In genomic region chr19:12777217-12778019, GRCh38 we compare ENCODE assay signal across 8 cellular contexts. TPM values are rescaled to one million over a fixed set of nuclear protein-coding genes. Genes with fewer than 3 reads are reported as not detected.
DNase-seq lines count a peak whose midpoint lies in the region; ATAC-seq and TF ChIP-seq lines count a peak whose summit lies in the region.

No MANE protein-coding gene starts in this region.

- peaks cover 0 to 2% (median 0%) of the 10 kb centered on the region in 3 donors for H3K36me3 Mint-ChIP-seq in naive thymus-derived CD8-positive, alpha-beta T cell
- no peaks in the 10 kb centered on the region for H3K36me3 Mint-ChIP-seq in stimulated activated naive CD8-positive, alpha-beta T cell treated with anti-CD3 and anti-CD28 coated beads, Interleukin-15, Interleukin-2, amounts not matched to agents 100 ng/mL and 50 ng/mL, for 24 hours (ENCODE audit: low read depth)

- H3K4me3 Mint-ChIP-seq in naive thymus-derived CD8-positive, alpha-beta T cell = peak overlapping the region; percentile 79 to 88 (median 84)
- H3K4me3 Mint-ChIP-seq in stimulated activated naive CD8-positive, alpha-beta T cell treated with anti-CD3 and anti-CD28 coated beads, Interleukin-15, Interleukin-2, amounts not matched to agents 100 ng/mL and 50 ng/mL, for 24 hours = peak overlapping the region; percentile 89

- H3K36me3 ChIP-seq in Peyer's patch = peaks cover 0 to 3% (median 0%) of the 10 kb centered on the region in 3 donors

- H3K4me1 ChIP-seq in Peyer's patch = peaks cover 0 to 44% (median 12%) of the 10 kb centered on the region in 4 donors

- TF ChIP-seq RAD21 in Ishikawa (IDR thresholded peaks at IDR 0.05; ENCODE audit: low read depth) = peak; percentile 84

- H3K27me3 Mint-ChIP-seq in naive thymus-derived CD8-positive, alpha-beta T cell = no peaks in the 10 kb centered on the region
- H3K27me3 Mint-ChIP-seq in stimulated activated naive CD8-positive, alpha-beta T cell treated with anti-CD3 and anti-CD28 coated beads, Interleukin-15, Interleukin-2, amounts not matched to agents 100 ng/mL and 50 ng/mL, for 24 hours = no peaks in the 10 kb centered on the region

- no peaks in the 10 kb centered on the region for H3K9me3 ChIP-seq in Peyer's patch

- no peaks in the 10 kb centered on the region for H3K9me3 Mint-ChIP-seq in naive thymus-derived CD8-positive, alpha-beta T cell
- H3K9me3 Mint-ChIP-seq in stimulated activated naive CD8-positive, alpha-beta T cell treated with anti-CD3 and anti-CD28 coated beads, Interleukin-15, Interleukin-2, amounts not matched to agents 100 ng/mL and 50 ng/mL, for 24 hours = no peaks in the 10 kb centered on the region

- peak in 1 of 2 donors; percentile 8 for TF ChIP-seq POLR2A in Peyer's patch (IDR thresholded peaks at IDR 0.05)

- H3K4me3 ChIP-seq in Peyer's patch (peak overlapping the region; percentile 56 to 82 (median 64)), fibroblast of pulmonary artery (replicated peaks; ENCODE audit: low read depth, low read length) (peak overlapping the region; percentile 78)

- DNase-seq in GF-D8 (lab: John Stamatoyannopoulos, UW) (peak; percentile 14), Peyer's patch (peak; percentile 86 to 90 (median 86)), fibroblast of pulmonary artery (ENCODE audit: low read depth) (peak; percentile 80)
- DNase-seq in activated T-helper 9 cell treated with anti-CD3 and anti-CD28 coated beads, Interleukin-2, amount 50 U/mL, for 16 hours (ENCODE audit: low read depth) = peak; percentile 79
- DNase-seq in naive thymus-derived CD8-positive, alpha-beta T cell = peak; percentile 66 to 90 (median 82)

- POLR2A ChIA-PET in naive thymus-derived CD8-positive, alpha-beta T cell (lab: Charles Lee) = interaction anchor here (0.8 to 20.9 kb wide), 9 partner anchors 11 to 113 kb away, joined by 3 to 1021 read pairs (median 4); partner anchors contain the start of genes DHPS, GCDH, GET3 and JUNB

- H3K4me1 Mint-ChIP-seq in naive thymus-derived CD8-positive, alpha-beta T cell = peaks cover 21 to 49% (median 36%) of the 10 kb centered on the region in 4 donors
- H3K4me1 Mint-ChIP-seq in stimulated activated naive CD8-positive, alpha-beta T cell treated with anti-CD3 and anti-CD28 coated beads, Interleukin-15, Interleukin-2, amounts not matched to agents 100 ng/mL and 50 ng/mL, for 24 hours (ENCODE audit: low read depth) = peaks cover 43% of the 10 kb centered on the region

- no peaks in the 10 kb centered on the region for H3K27me3 ChIP-seq in Peyer's patch

- TF ChIP-seq EP300 in Ishikawa (IDR thresholded peaks at IDR 0.05; ENCODE audit: borderline replicate concordance) = 0 out of 2 replicates have a peak, but pooled peaks have one; percentile 38

- H3K27ac Mint-ChIP-seq in naive thymus-derived CD8-positive, alpha-beta T cell = peak overlapping the region; percentile 72 to 97 (median 93)
- H3K27ac Mint-ChIP-seq in stimulated activated naive CD8-positive, alpha-beta T cell treated with anti-CD3 and anti-CD28 coated beads, Interleukin-15, Interleukin-2, amounts not matched to agents 100 ng/mL and 50 ng/mL, for 24 hours = peak overlapping the region; percentile 91

- ATAC-seq in naive thymus-derived CD8-positive, alpha-beta T cell = peak; percentile 5 to 23
- no peak for ATAC-seq in HG02759 (IDR thresholded peaks at IDR 0.05; ENCODE audit: unreplicated experiment)

- H3K27ac ChIP-seq in Peyer's patch = peak overlapping the region; percentile 94 to 97 (median 96)

- TF ChIP-seq CTCF in Peyer's patch (IDR thresholded peaks at IDR 0.05) = peak; percentile 93 to 98 (median 96)
- TF ChIP-seq CTCF in fibroblast of pulmonary artery (IDR thresholded peaks at IDR 0.05; ENCODE audit: low read length, missing control alignments) = peak; percentile 76

TF ChIP-seq in Ishikawa, 13 proteins besides CTCF, POLR2A, EP300 and RAD21:
- TF ChIP-seq ZBTB7A (IDR thresholded peaks at IDR 0.05; ENCODE audit: low read depth) (peak; percentile 59; the same call in 1 of the 2 replicates), TEAD4 (IDR thresholded peaks at IDR 0.05) (peak; percentile 31; the same call in 1 of the 2 replicates), REST (IDR thresholded peaks at IDR 0.05; ENCODE audit: low read depth) (no peak)

RNA-seq across cellular contexts. Expression of gene HOOK2, which starts 2.1 kb away (rescaled TPM):
- 100 to 1,000 TPM; 193 to 379 (median 285) TPM for total RNA-seq in Peyer's patch
- 10 to 100 TPM; 25.2 to 27.0 TPM for total RNA-seq in naive thymus-derived CD8-positive, alpha-beta T cell
- polyA plus RNA-seq in naive thymus-derived CD8-positive, alpha-beta T cell = 1 to 10 TPM; 3.0 to 4.3 (median 3.2) TPM

RNA-seq across cellular contexts. Expression of gene JUNB, which starts 13.9 kb away (rescaled TPM):
- total RNA-seq in Peyer's patch = 100 to 1,000 TPM; 111 to 324 (median 152) TPM
- 100 to 1,000 TPM in 1 of 2 experiments, 10 to 100 TPM in 1; 99.1 to 103 TPM for total RNA-seq in naive thymus-derived CD8-positive, alpha-beta T cell
- 1,000 to 10,000 TPM in 2 of 3 donors, 100 to 1,000 TPM in 1; 845 to 1,468 (median 1,203) TPM for polyA plus RNA-seq in naive thymus-derived CD8-positive, alpha-beta T cell

RNA-seq across cellular contexts. Expression of gene PRDX2, which starts 24.2 kb away (rescaled TPM):
- total RNA-seq in Peyer's patch = 100 to 1,000 TPM; 150 to 461 (median 375) TPM
- total RNA-seq in naive thymus-derived CD8-positive, alpha-beta T cell = 100 to 1,000 TPM; 108 to 112 TPM
- polyA plus RNA-seq in naive thymus-derived CD8-positive, alpha-beta T cell = 100 to 1,000 TPM; 253 to 362 (median 333) TPM

RNA-seq across cellular contexts. Expression of gene THSD8, which starts 24.5 kb away (rescaled TPM):
- not detected for total RNA-seq in Peyer's patch
- total RNA-seq in naive thymus-derived CD8-positive, alpha-beta T cell = 1 to 10 TPM in 1 of 2 experiments, not detected in 1; 1.1 TPM
- 1 to 10 TPM in 2 of 3 donors, under 1 TPM in 1; 0.96 to 3.1 (median 1.0) TPM for polyA plus RNA-seq in naive thymus-derived CD8-positive, alpha-beta T cell

RNA-seq across cellular contexts. Expression of gene BEST2, which starts 25.8 kb away (rescaled TPM):
- total RNA-seq in Peyer's patch = 10 to 100 TPM in 3 of 4 donors, not detected in 1; 20.5 to 82.0 (median 40.6) TPM
- total RNA-seq in naive thymus-derived CD8-positive, alpha-beta T cell = not detected
- polyA plus RNA-seq in naive thymus-derived CD8-positive, alpha-beta T cell = not detected

Comparison
In these comparisons a context has a peak if more than half of its experiments do, and no peak if none do; other contexts are left out.
1. DNase-seq: peak in every context shown above with its lines; median percentile 86 in Peyer's patch; 82 in naive thymus-derived CD8-positive, alpha-beta T cell; 80 in fibroblast of pulmonary artery; 79 in activated T-helper 9 cell treated with anti-CD3 and anti-CD28 coated beads, Interleukin-2, amount 50 U/mL, for 16 hours; 14 in GF-D8.
2. RNA of gene HOOK2, which starts 2.1 kb away (total RNA-seq): 193 to 379 TPM in Peyer's patch; 25.2 to 27.0 TPM in naive thymus-derived CD8-positive, alpha-beta T cell; every median in the first group is over 4 times any median in the second.